25 cellular contexts compared by ENCODE assay signal in the genomic region with DNA sequence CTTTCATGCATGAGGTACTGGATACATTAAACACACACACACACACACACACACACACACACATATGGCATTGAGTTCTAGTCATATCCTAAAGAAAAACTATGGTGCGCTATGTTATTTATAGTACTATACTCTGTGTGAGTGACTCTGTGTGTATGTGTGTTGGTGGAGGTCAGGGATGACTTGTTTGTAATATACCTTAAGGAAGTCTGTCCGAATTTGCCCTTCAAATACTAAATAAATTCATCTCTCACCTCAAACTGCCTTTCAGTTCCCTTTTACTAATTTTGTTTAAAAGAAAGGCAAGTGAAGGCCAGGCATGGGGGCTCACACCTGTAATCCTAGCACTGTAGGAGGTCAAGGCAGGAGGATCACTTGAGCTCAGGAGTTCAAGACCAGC. TPM values are rescaled to one million over a fixed set of nuclear protein-coding genes. Genes with fewer than 3 reads are reported as not detected.
DNase-seq lines count a peak whose midpoint lies in the region; ATAC-seq, FAIRE-seq and TF ChIP-seq lines count a peak whose summit lies in the region.
"Had no signal": no experiment of that assay in that cellular context is flagged by ENCODE, and none has a peak within 500 bp of the region (broad histone marks: within the 10 kb centered on the region; RNA-seq: fewer than 3 reads in every experiment).

No MANE protein-coding gene starts in this region.

- H4K20me1 ChIP-seq in GM12878 (ENCODE audit: control insufficient read depth, insufficient read depth) = no peaks in the 10 kb centered on the region

- TF ChIP-seq EP300 in GM12878 (IDR thresholded peaks at IDR 0.05; ENCODE audit: borderline replicate concordance in 1 of 2, control insufficient read depth in 1 of 2, low read depth in 2 of 2, low read length in 2 of 2) (peak; percentile 27 to 28; a peak in 2 of 4 replicates), tibial nerve (IDR thresholded peaks at IDR 0.05) (no peak)

- no peak overlapping the region for H3K27ac ChIP-seq in GM12878 (ENCODE audit: control insufficient read depth, insufficient read depth)
- no peak overlapping the region for H3K27ac ChIP-seq in small intestine (ENCODE audit: low read depth in 1 of 2, low read length in 1 of 2)
- no peak overlapping the region for H3K27ac ChIP-seq in tibial nerve
- H3K27ac ChIP-seq: BLaER1 treated with 17β-estradiol and CSF1 and Interleukin-3, amounts not matched to agents 10 nM and 100 nM; brain microvascular endothelial cell; uterus had no signal

- CTCF ChIA-PET in GM12878 (lab: Yijun Ruan, JAX) = interaction anchor here (0.6 to 6.4 kb wide), 16 partner anchors 13 to 251 kb away, joined by 3 to 60 read pairs (median 4); no protein-coding TSS in a partner anchor

- SMC1A ChIA-PET in GM12878 (lab: Charles Lee; ENCODE audit: uncharacterized antibody, unreplicated experiment) = interaction anchor here (0.8 to 6.2 kb wide), 16 partner anchors 10 to 119 kb away, joined by 3 to 95 read pairs (median 6); no protein-coding TSS in a partner anchor

- H2AFZ ChIP-seq in GM12878 (ENCODE audit: control insufficient read depth, low read depth, low read length) = no peak overlapping the region

- H3K4me1 ChIP-seq in GM12878 (ENCODE audit: control insufficient read depth, insufficient read depth, low read length) = peaks cover 33% of the 10 kb centered on the region
- no peaks in the 10 kb centered on the region for H3K4me1 ChIP-seq in small intestine (ENCODE audit: control insufficient read depth in 2 of 2, insufficient read depth in 1 of 2, low read depth in 1 of 2, low read length in 1 of 2)
- H3K4me1 ChIP-seq in tibial nerve = peaks cover 0 to 15% (median 0%) of the 10 kb centered on the region in 4 donors
- H3K4me1 ChIP-seq: uterus had no signal

- no peak overlapping the region for H3K9ac ChIP-seq in GM12878 (ENCODE audit: control insufficient read depth, insufficient read depth, low read length)
- H3K9ac ChIP-seq: BLaER1 treated with 17β-estradiol and CSF1 and Interleukin-3, amounts not matched to agents 10 nM and 100 nM had no signal

- DNase-seq in GM06990 (ENCODE audit: extremely low read depth, insufficient read length) = peak; percentile 49
- peak; percentile 43 for DNase-seq in GM12878 (ENCODE audit: low read depth, low spot score)
- DNase-seq in small intestine = no peak
- DNase-seq in tibial nerve (ENCODE audit: low spot score in 2 of 2) = no peak
- no peak for DNase-seq in HPDE6-E6E7 (ENCODE audit: extremely low spot score)
- DNase-seq: activated CD4-positive, alpha-beta memory T cell treated with anti-CD3 and anti-CD28 coated beads for 36 hours; activated gamma-delta T cell; brain microvascular endothelial cell; NCI-H1417 treated with DMSO at 0.1 percent for 48 hours; NCI-H524; posterior cingulate gyrus; RPMI8226; stimulated activated CD4-positive, alpha-beta T cell treated with anti-CD3 and anti-CD28 coated beads, Interleukin-15, amount 100 ng/mL, for 24 hours; stimulated activated CD8-positive, alpha-beta memory T cell treated with anti-CD3 and anti-CD28 coated beads, Interleukin-4, amount 100 ng/mL, for 48 hours; substantia nigra; T1000; uterus had no signal

- TF ChIP-seq RAD21 in GM12878 (IDR thresholded peaks at IDR 0.05; ENCODE audit: insufficient read depth, low read depth, low read length) = no peak

- peak; percentile 35 for ATAC-seq in GM18519 (IDR thresholded peaks at IDR 0.05; ENCODE audit: low FRiP score, unreplicated experiment)
- ATAC-seq in HG03095 (IDR thresholded peaks at IDR 0.05; ENCODE audit: unreplicated experiment) = peak; percentile 39
- peak; percentile 53 for ATAC-seq in GM12878
- ATAC-seq in GM21825 (IDR thresholded peaks at IDR 0.05; ENCODE audit: unreplicated experiment) = no peak
- ATAC-seq: sciatic nerve, WTC11 had no signal

- in situ Hi-C loops in GM12878 (cut with MboI) = no loop called here

- H3K79me2 ChIP-seq in GM12878 (ENCODE audit: control insufficient read depth, insufficient read depth, low read length) = no peaks in the 10 kb centered on the region

- POLR2A ChIA-PET in GM12878 (lab: Charles Lee) = interaction anchor here (0.6 to 2.7 kb wide), 8 partner anchors 12 to 407 kb away, joined by 3 to 19 read pairs (median 4); a partner anchor contains a TSS

- WGBS in GM12878 (ENCODE audit: insufficient coverage, insufficient replicate concordance, low lambda C conversion rate, missing lambda C conversion rate) = 3% methylated on average over 2 of the region's 2 CpGs
- WGBS in small intestine, 3 donors = 86 to 95% (median 93%) methylated on average over 2 of the region's 2 CpGs
- WGBS in tibial nerve, 2 donors = 91 to 94% methylated on average over 2 of the region's 2 CpGs

- RAD21 ChIA-PET in GM12878 (lab: Charles Lee; ENCODE audit: unreplicated experiment) = interaction anchor here (0.8 to 2.4 kb wide), 15 partner anchors 9 to 126 kb away, joined by 3 to 11 read pairs (median 5); a partner anchor contains a TSS

- FAIRE-seq in GM12878 (lab: Jason Lieb, UNC) = no peak
- no peak for FAIRE-seq in small intestine (lab: Jason Lieb, UNC)
- FAIRE-seq: keratinocyte had no signal

- no peak for TF ChIP-seq CTCF in GM06990 (IDR thresholded peaks at IDR 0.05; ENCODE audit: insufficient read depth, low read length, poor library complexity, severe bottlenecking)
- no peak for TF ChIP-seq CTCF in GM12878 (IDR thresholded peaks at IDR 0.05 in 2 of 3, conservative IDR thresholded peaks at IDR 0.05 in 1 of 3; ENCODE audit: control insufficient read depth in 2 of 3, extremely low read depth in 1 of 3, insufficient read depth in 1 of 3, low read depth in 3 of 3, low read length in 3 of 3)
- TF ChIP-seq CTCF in tibial nerve (IDR thresholded peaks at IDR 0.05) = no peak

- H3K4me3 ChIP-seq in GM06990 (replicated peaks; ENCODE audit: low read depth, low read length) (no peak overlapping the region), GM12878 (no peak overlapping the region), small intestine (ENCODE audit: low read depth in 1 of 2, low read length in 2 of 2) (no peak overlapping the region), tibial nerve (no peak overlapping the region)
- H3K4me3 ChIP-seq: BLaER1 treated with 17β-estradiol and CSF1 and Interleukin-3, amounts not matched to agents 10 nM and 100 nM; HAP-1; uterus had no signal

- H3K9me3 ChIP-seq in GM12878 (replicated peaks; ENCODE audit: control insufficient read depth, insufficient read depth, low read length) (no peaks in the 10 kb centered on the region), small intestine (ENCODE audit: control insufficient read depth, low read depth) (no peaks in the 10 kb centered on the region), tibial nerve (no peaks in the 10 kb centered on the region)
- H3K9me3 ChIP-seq: BLaER1 treated with 17β-estradiol and CSF1 and Interleukin-3, amounts not matched to agents 10 nM and 100 nM; HAP-1; uterus had no signal

- no TSS peak for BruUV-seq in GM12878 (replicated peaks; lab: Mats Ljungman, UMichigan)

- H3K36me3 ChIP-seq in GM06990 (ENCODE audit: control insufficient read depth, insufficient read depth, low read length) (peaks cover 2% of the 10 kb centered on the region), GM12878 (ENCODE audit: control insufficient read depth in 2 of 2, insufficient read depth in 2 of 2, low read length in 1 of 2) (peaks cover 0 to 8% of the 10 kb centered on the region in 2 experiments; a peak in 2 of 4 replicates), small intestine (ENCODE audit: control insufficient read depth in 2 of 2, insufficient read depth in 2 of 2, low read length in 2 of 2) (no peaks in the 10 kb centered on the region), tibial nerve (peaks cover 0 to 37% (median 0%) of the 10 kb centered on the region in 3 donors)
- H3K36me3 ChIP-seq: uterus had no signal

- TF ChIP-seq POLR2A in GM12878 (IDR thresholded peaks at IDR 0.05; ENCODE audit: low read depth, low read length) (no peak), tibial nerve (IDR thresholded peaks at IDR 0.05) (no peak)

- H3K27me3 ChIP-seq in GM06990 (replicated peaks; ENCODE audit: control insufficient read depth, insufficient read depth, low read length) (no peaks in the 10 kb centered on the region), GM12878 (replicated peaks in 1 of 2; ENCODE audit: control insufficient read depth in 2 of 2, insufficient read depth in 2 of 2, low read length in 1 of 2) (no peaks in the 10 kb centered on the region), small intestine (ENCODE audit: control insufficient read depth in 2 of 2, insufficient read depth in 2 of 2, low read length in 2 of 2) (no peaks in the 10 kb centered on the region), tibial nerve (no peaks in the 10 kb centered on the region)
- H3K27me3 ChIP-seq: brain microvascular endothelial cell, uterus had no signal

- intact Hi-C loops in GM12878 (cut with micrococcal nuclease; ENCODE audit: unreplicated experiment) = loop anchor here (2.0 kb wide), 1 partner anchor 18 kb away; no protein-coding TSS in a partner anchor

- no peak overlapping the region; the same call in 1 of the 2 replicates for H3K4me2 ChIP-seq in GM12878 (ENCODE audit: control insufficient read depth, insufficient read depth)
- H3K4me2 ChIP-seq: BLaER1 treated with 17β-estradiol and CSF1 and Interleukin-3, amounts not matched to agents 10 nM and 100 nM had no signal

RNA-seq across cellular contexts. Expression of a gene that starts 2.1 kb away (rescaled TPM):
- total RNA-seq in GM12878 (2013; cell fraction: nucleolus; rRNA removed) = 4.3 and 4.8 TPM in 2 replicates
- total RNA-seq in GM12878 (2014; rRNA removed) (3.8 and 4.4 TPM in 2 replicates), GM12878 (2014; rRNA removed; fragmentation: Illumina TruSeq; extraction: Trizol) (5.1 TPM in 2 replicates), GM12878 (2021) (3.7 and 4.0 TPM in 2 replicates), tibial nerve (under 1 TPM; 0.22 to 0.90 (median 0.50) TPM)
- 1.1 TPM for polyA plus RNA-seq in GM12878 (2011; ENCODE audit: low read depth)
- polyA plus RNA-seq in GM12878 (2011; rRNA removed) (1.6 and 3.1 TPM in 2 replicates), GM12878 (2014; fragmentation: Illumina TruSeq; extraction: Trizol) (3.4 and 3.9 TPM in 2 replicates), GM12878 (2014; fragmentation: Nextera tagmentation; extraction: Ambion mirVana) (1 to 10 TPM in 1 of 2 experiments, under 1 TPM in 1; 0.45 to 1.5 TPM), GM12878 (2014; rRNA removed) (1.7 and 1.8 TPM in 2 replicates), GM12878 (2016; fragmentation: Nextera tagmentation; extraction: Ambion mirVana) (under 1 TPM; 0.55 to 0.90 TPM), small intestine (under 1 TPM; 0.27 to 0.67 (median 0.49) TPM)
- polyA plus RNA-seq in GM12878 (2011; cell fraction: cytosol; rRNA removed) = 0.69 TPM in 2 replicates
- polyA plus RNA-seq in GM12878 (2011; cell fraction: nucleus; rRNA removed) = 0.98 and 0.99 TPM in 2 replicates
- 1.4 and 1.5 TPM in 2 replicates for polyA plus RNA-seq in GM12878 (2012)
- 1.6 and 2.3 TPM in 2 replicates for polyA minus RNA-seq in GM12878 (2011; rRNA and poly(A)+ RNA removed)
- 0.80 and 1.4 TPM in 2 replicates for polyA minus RNA-seq in GM12878 (2011; cell fraction: cytosol; rRNA and poly(A)+ RNA removed)
- 2.3 and 3.2 TPM in 2 replicates for polyA minus RNA-seq in GM12878 (2011; cell fraction: nucleus; rRNA and poly(A)+ RNA removed)

RNA-seq across cellular contexts. Expression of a gene that starts 40.4 kb away (rescaled TPM):
- 108 and 113 TPM in 2 replicates for total RNA-seq in GM12878 (2013; cell fraction: nucleolus; rRNA removed)
- total RNA-seq in GM12878 (2014; rRNA removed) (8.8 and 11.2 TPM in 2 replicates), GM12878 (2014; rRNA removed; fragmentation: Illumina TruSeq; extraction: Trizol) (9.6 and 10.0 TPM in 2 replicates), GM12878 (2021) (10.9 and 12.5 TPM in 2 replicates), tibial nerve (10 to 100 TPM; 14.9 to 26.4 (median 16.6) TPM)
- polyA plus RNA-seq in GM12878 (2011; ENCODE audit: low read depth) = 10.1 TPM
- polyA plus RNA-seq in GM12878 (2011; rRNA removed) (33.9 and 34.0 TPM in 2 replicates), GM12878 (2014; fragmentation: Illumina TruSeq; extraction: Trizol) (9.8 and 10.7 TPM in 2 replicates), GM12878 (2014; fragmentation: Nextera tagmentation; extraction: Ambion mirVana) (1 to 10 TPM; 4.1 to 5.6 TPM), GM12878 (2014; rRNA removed) (7.0 and 7.8 TPM in 2 replicates), GM12878 (2016; fragmentation: Nextera tagmentation; extraction: Ambion mirVana) (10 to 100 TPM; 11.2 to 13.9 TPM), small intestine (1 to 10 TPM in 1 of 3 donors, under 1 TPM in 2; 0.81 to 2.5 (median 0.89) TPM)
- polyA plus RNA-seq in GM12878 (2011; cell fraction: cytosol; rRNA removed) = 19.6 and 27.1 TPM in 2 replicates
- 23.6 and 39.4 TPM in 2 replicates for polyA plus RNA-seq in GM12878 (2011; cell fraction: nucleus; rRNA removed)
- polyA plus RNA-seq in GM12878 (2012) = 13.1 and 19.6 TPM in 2 replicates
- polyA minus RNA-seq in GM12878 (2011; rRNA and poly(A)+ RNA removed) = 41.5 and 49.3 TPM in 2 replicates
- polyA minus RNA-seq in GM12878 (2011; cell fraction: cytosol; rRNA and poly(A)+ RNA removed) = 16.2 and 16.7 TPM in 2 replicates
- polyA minus RNA-seq in GM12878 (2011; cell fraction: nucleus; rRNA and poly(A)+ RNA removed) = 29.1 and 33.5 TPM in 2 replicates

RNA-seq across cellular contexts. Expression of a gene that starts 41.4 kb away (rescaled TPM):
- total RNA-seq in GM12878 (2013; cell fraction: nucleolus; rRNA removed) = 147 and 173 TPM in 2 replicates
- 29.1 and 34.2 TPM in 2 replicates for total RNA-seq in GM12878 (2014; rRNA removed)
- total RNA-seq in GM12878 (2014; rRNA removed; fragmentation: Illumina TruSeq; extraction: Trizol) = 53.8 and 53.9 TPM in 2 replicates
- total RNA-seq in GM12878 (2021) = 49.1 and 49.3 TPM in 2 replicates
- polyA plus RNA-seq in GM12878 (2011; ENCODE audit: low read depth) = 32.0 TPM
- polyA plus RNA-seq in GM12878 (2011; rRNA removed) = 127 and 195 TPM in 2 replicates
- polyA plus RNA-seq in GM12878 (2011; cell fraction: cytosol; rRNA removed) = 47.0 and 69.2 TPM in 2 replicates
- 97.0 and 105 TPM in 2 replicates for polyA plus RNA-seq in GM12878 (2011; cell fraction: nucleus; rRNA removed)
- 47.7 and 64.3 TPM in 2 replicates for polyA plus RNA-seq in GM12878 (2012)
- 58.9 and 83.2 TPM in 2 replicates for polyA plus RNA-seq in GM12878 (2014; fragmentation: Illumina TruSeq; extraction: Trizol)
- 10 to 100 TPM; 12.3 to 18.0 TPM for polyA plus RNA-seq in GM12878 (2014; fragmentation: Nextera tagmentation; extraction: Ambion mirVana)
- 35.5 and 42.6 TPM in 2 replicates for polyA plus RNA-seq in GM12878 (2014; rRNA removed)
- 10 to 100 TPM; 36.2 to 37.5 TPM for polyA plus RNA-seq in GM12878 (2016; fragmentation: Nextera tagmentation; extraction: Ambion mirVana)
- polyA minus RNA-seq in GM12878 (2011; rRNA and poly(A)+ RNA removed) = 78.9 and 97.3 TPM in 2 replicates
- polyA minus RNA-seq in GM12878 (2011; cell fraction: cytosol; rRNA and poly(A)+ RNA removed) = 29.5 and 39.5 TPM in 2 replicates
- 23.2 and 32.1 TPM in 2 replicates for polyA minus RNA-seq in GM12878 (2011; cell fraction: nucleus; rRNA and poly(A)+ RNA removed)
- 10 to 100 TPM in 1 of 3 donors, 1 to 10 TPM in 2; 6.2 to 13.2 (median 8.5) TPM for polyA plus RNA-seq in small intestine
- 10 to 100 TPM; 46.5 to 66.9 (median 55.9) TPM for total RNA-seq in tibial nerve

Comparison
In these comparisons a context has a peak if more than half of its experiments do, and no peak if none do; other contexts are left out.
1. DNase-seq: peak in GM06990 (single experiment) and GM12878 (single experiment); none in small intestine (single experiment), tibial nerve (0 of 2) and HPDE6-E6E7 (single experiment).